In the genomic region with DNA sequence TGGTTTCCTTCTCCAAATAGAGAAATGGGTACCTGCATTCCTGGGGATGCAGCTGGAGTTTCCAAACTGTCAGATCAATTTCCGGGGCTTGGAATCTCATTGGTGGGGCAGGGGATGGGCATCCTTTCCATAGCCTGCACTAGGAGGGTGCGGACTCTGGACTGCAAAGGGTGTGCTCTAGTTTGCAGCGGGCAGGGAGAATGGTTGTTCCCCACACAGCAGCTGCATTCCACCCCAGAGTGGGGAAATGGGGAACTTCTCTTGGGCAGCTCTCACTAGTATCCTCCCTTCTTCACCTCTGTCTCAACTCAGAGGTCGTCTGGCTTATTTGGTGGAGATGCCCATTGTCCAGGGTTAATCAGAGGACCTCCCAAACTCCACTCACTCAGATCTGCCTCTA, we compare ENCODE assay signal across 1 cellular context.
TF ChIP-seq lines count a peak whose summit lies in the region.

No MANE protein-coding gene starts in this region.

TF ChIP-seq in HepG2, 621 proteins besides CTCF, POLR2A, EP300 and RAD21:
- no peak for TF ChIP-seq SAP130 (CRISPR knock-in tag; IDR thresholded peaks at IDR 0.05; ENCODE audit: low read depth)
- TF ChIP-seq U2AF2 (IDR thresholded peaks at IDR 0.05; ENCODE audit: low read depth, low read length): no peak
- TF ChIP-seq, protein P1, sequence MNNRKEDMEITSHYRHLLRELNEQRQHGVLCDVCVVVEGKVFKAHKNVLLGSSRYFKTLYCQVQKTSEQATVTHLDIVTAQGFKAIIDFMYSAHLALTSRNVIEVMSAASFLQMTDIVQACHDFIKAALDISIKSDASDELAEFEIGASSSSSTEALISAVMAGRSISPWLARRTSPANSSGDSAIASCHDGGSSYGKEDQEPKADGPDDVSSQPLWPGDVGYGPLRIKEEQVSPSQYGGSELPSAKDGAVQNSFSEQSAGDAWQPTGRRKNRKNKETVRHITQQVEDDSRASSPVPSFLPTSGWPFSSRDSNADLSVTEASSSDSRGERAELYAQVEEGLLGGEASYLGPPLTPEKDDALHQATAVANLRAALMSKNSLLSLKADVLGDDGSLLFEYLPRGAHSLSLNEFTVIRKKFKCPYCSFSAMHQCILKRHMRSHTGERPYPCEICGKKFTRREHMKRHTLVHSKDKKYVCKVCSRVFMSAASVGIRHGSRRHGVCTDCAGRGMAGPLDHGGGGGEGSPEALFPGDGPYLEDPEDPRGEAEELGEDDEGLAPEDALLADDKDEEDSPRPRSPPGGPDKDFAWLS (CRISPR knock-in tag; IDR thresholded peaks at IDR 0.05; ENCODE audit: borderline replicate concordance): no peak
- TF ChIP-seq ZNF558 (CRISPR knock-in tag; IDR thresholded peaks at IDR 0.05; ENCODE audit: borderline replicate concordance): no peak
- TF ChIP-seq ZGPAT (CRISPR knock-in tag; IDR thresholded peaks at IDR 0.05): no peak
- no peak for TF ChIP-seq ZBTB1 (CRISPR knock-in tag; IDR thresholded peaks at IDR 0.05; ENCODE audit: borderline replicate concordance)
- TF ChIP-seq TEAD3 (CRISPR knock-in tag; optimal IDR thresholded peaks at IDR 0.05; ENCODE audit: borderline replicate concordance): peak; percentile 51
- TF ChIP-seq SMARCE1 (IDR thresholded peaks at IDR 0.05; ENCODE audit: borderline replicate concordance): no peak
- peak; percentile 92; the same call in 1 of the 2 replicates for TF ChIP-seq RBAK (CRISPR knock-in tag; IDR thresholded peaks at IDR 0.05)
- TF ChIP-seq PCBP1 (IDR thresholded peaks at IDR 0.05; ENCODE audit: borderline replicate concordance, low read depth, low read length): no peak
